ENCODE assay signal across 1 cellular context in the genomic region with DNA sequence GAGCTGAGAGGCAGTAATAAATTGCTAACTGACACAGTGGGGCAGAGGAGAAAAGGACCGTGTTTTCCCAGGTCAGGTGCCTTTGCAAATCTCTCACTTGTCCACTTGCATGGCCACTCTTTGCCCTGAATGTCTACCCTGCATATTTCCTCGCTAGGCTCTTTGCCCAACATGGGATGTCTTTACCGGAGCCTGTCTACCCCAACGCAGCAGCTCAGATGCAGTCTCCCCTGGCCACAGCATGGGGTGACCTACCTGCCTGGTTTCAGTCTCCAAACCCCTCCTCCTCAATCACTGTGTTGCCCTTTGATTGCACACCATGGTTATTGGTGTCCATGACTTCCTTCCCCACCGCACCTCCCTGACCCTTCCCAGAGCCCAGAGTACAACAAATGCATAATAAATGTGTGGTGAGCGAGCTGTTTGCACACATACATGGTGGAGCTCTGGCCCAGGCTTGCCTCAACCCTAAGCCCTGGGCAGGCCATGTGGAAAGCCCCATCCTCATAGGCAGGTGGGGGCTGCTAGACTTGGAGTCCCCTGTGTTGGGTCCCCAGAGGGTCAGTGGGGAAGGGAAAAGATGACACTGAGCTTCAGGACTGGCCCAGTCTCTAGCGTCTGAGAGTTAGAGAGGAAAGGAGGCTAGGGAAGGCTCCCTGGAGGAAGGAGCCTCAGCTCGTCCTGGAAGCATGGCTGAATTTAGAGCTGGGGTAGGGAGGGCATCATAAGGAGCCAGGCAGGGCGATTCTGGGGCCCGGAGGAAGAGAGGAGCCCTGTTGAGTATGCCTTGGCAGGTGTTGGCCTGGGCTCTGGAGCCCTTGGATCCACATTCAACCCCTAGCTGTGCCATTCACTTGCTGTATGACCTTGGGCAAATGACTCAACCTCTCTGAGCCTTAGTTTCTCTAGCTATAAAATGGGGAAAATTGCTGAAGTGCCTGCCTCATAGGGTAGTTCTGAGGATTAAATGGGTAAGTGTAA.
TF ChIP-seq lines count a peak whose summit lies in the region.

No MANE protein-coding gene starts in this region.

TF ChIP-seq in HepG2, 621 proteins besides CTCF, POLR2A, EP300 and RAD21 (continued from another document and continues in another):
- TF ChIP-seq CENPT (CRISPR knock-in tag; IDR thresholded peaks at IDR 0.05; ENCODE audit: low read depth): 0 out of 2 replicates have a peak, but pooled peaks have one; percentile 30
- TF ChIP-seq CEBPB (IDR thresholded peaks at IDR 0.05; ENCODE audit: borderline replicate concordance, low read depth, low read length): no peak
- TF ChIP-seq, protein P1, sequence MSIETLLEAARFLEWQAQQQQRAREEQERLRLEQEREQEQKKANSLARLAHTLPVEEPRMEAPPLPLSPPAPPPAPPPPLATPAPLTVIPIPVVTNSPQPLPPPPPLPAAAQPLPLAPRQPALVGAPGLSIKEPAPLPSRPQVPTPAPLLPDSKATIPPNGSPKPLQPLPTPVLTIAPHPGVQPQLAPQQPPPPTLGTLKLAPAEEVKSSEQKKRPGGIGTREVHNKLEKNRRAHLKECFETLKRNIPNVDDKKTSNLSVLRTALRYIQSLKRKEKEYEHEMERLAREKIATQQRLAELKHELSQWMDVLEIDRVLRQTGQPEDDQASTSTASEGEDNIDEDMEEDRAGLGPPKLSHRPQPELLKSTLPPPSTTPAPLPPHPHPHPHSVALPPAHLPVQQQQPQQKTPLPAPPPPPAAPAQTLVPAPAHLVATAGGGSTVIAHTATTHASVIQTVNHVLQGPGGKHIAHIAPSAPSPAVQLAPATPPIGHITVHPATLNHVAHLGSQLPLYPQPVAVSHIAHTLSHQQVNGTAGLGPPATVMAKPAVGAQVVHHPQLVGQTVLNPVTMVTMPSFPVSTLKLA (IDR thresholded peaks at IDR 0.05): no peak
- TF ChIP-seq, protein P2, sequence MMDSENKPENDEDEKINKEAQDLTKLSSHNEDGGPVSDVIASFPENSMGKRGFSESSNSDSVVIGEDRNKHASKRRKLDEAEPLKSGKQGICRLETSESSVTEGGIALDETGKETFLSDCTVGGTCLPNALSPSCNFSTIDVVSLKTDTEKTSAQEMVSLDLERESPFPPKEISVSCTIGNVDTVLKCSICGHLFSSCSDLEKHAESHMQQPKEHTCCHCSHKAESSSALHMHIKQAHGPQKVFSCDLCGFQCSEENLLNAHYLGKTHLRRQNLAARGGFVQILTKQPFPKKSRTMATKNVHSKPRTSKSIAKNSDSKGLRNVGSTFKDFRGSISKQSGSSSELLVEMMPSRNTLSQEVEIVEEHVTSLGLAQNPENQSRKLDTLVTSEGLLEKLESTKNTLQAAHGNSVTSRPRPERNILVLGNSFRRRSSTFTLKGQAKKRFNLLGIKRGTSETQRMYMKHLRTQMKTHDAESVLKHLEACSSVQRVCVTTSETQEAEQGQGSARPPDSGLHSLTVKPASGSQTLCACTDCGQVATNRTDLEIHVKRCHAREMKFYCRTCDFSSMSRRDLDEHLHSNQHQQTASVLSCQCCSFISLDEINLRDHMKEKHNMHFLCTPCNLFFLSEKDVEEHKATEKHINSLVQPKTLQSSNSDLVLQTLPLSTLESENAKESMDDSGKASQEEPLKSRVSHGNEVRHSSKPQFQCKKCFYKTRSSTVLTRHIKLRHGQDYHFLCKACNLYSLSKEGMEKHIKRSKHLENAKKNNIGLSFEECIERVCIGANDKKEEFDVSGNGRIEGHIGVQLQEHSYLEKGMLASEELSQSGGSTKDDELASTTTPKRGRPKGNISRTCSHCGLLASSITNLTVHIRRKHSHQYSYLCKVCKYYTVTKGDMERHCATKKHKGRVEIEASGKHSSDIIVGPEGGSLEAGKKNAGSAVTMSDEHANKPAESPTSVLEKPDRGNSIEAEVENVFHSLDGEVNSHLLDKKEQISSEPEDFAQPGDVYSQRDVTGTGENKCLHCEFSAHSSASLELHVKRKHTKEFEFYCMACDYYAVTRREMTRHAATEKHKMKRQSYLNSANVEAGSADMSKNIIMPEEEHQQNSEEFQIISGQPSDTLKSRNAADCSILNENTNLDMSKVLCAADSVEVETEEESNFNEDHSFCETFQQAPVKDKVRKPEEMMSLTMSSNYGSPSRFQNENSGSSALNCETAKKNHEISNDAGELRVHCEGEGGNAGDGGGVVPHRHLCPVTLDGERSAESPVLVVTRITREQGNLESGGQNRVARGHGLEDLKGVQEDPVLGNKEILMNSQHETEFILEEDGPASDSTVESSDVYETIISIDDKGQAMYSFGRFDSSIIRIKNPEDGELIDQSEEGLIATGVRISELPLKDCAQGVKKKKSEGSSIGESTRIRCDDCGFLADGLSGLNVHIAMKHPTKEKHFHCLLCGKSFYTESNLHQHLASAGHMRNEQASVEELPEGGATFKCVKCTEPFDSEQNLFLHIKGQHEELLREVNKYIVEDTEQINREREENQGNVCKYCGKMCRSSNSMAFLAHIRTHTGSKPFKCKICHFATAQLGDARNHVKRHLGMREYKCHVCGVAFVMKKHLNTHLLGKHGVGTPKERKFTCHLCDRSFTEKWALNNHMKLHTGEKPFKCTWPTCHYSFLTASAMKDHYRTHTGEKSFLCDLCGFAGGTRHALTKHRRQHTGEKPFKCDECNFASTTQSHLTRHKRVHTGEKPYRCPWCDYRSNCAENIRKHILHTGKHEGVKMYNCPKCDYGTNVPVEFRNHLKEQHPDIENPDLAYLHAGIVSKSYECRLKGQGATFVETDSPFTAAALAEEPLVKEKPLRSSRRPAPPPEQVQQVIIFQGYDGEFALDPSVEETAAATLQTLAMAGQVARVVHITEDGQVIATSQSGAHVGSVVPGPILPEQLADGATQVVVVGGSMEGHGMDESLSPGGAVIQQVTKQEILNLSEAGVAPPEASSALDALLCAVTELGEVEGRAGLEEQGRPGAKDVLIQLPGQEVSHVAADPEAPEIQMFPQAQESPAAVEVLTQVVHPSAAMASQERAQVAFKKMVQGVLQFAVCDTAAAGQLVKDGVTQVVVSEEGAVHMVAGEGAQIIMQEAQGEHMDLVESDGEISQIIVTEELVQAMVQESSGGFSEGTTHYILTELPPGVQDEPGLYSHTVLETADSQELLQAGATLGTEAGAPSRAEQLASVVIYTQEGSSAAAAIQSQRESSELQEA (CRISPR knock-in tag; IDR thresholded peaks at IDR 0.05; ENCODE audit: not compliant biosample characterization): no peak
- no peak for TF ChIP-seq ZNF317 (CRISPR knock-in tag; IDR thresholded peaks at IDR 0.05)
- no peak for TF ChIP-seq ZNF296 (CRISPR knock-in tag; conservative IDR thresholded peaks at IDR 0.05)
- TF ChIP-seq ATAD3A (CRISPR knock-in tag; IDR thresholded peaks at IDR 0.05): no peak
- 0 out of 2 replicates have a peak, but pooled peaks have one; percentile 30 for TF ChIP-seq ZNF646 (CRISPR knock-in tag; IDR thresholded peaks at IDR 0.05)
- TF ChIP-seq GZF1 (CRISPR knock-in tag; IDR thresholded peaks at IDR 0.05): no peak
- peak; percentile 39 for TF ChIP-seq TEAD3 (CRISPR knock-in tag; optimal IDR thresholded peaks at IDR 0.05; ENCODE audit: borderline replicate concordance)
- no peak for TF ChIP-seq ZNF720 (CRISPR knock-in tag; IDR thresholded peaks at IDR 0.05)
- no peak for TF ChIP-seq NFYB (CRISPR knock-in tag; IDR thresholded peaks at IDR 0.05)
- TF ChIP-seq, protein P3, sequence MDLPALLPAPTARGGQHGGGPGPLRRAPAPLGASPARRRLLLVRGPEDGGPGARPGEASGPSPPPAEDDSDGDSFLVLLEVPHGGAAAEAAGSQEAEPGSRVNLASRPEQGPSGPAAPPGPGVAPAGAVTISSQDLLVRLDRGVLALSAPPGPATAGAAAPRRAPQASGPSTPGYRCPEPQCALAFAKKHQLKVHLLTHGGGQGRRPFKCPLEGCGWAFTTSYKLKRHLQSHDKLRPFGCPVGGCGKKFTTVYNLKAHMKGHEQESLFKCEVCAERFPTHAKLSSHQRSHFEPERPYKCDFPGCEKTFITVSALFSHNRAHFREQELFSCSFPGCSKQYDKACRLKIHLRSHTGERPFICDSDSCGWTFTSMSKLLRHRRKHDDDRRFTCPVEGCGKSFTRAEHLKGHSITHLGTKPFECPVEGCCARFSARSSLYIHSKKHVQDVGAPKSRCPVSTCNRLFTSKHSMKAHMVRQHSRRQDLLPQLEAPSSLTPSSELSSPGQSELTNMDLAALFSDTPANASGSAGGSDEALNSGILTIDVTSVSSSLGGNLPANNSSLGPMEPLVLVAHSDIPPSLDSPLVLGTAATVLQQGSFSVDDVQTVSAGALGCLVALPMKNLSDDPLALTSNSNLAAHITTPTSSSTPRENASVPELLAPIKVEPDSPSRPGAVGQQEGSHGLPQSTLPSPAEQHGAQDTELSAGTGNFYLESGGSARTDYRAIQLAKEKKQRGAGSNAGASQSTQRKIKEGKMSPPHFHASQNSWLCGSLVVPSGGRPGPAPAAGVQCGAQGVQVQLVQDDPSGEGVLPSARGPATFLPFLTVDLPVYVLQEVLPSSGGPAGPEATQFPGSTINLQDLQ (CRISPR knock-in tag; IDR thresholded peaks at IDR 0.05): no peak
- TF ChIP-seq ISX (CRISPR knock-in tag; conservative IDR thresholded peaks at IDR 0.05): no peak
- TF ChIP-seq SAFB2 (CRISPR knock-in tag; IDR thresholded peaks at IDR 0.05; ENCODE audit: borderline replicate concordance, low read depth): no peak
- TF ChIP-seq, protein P4, sequence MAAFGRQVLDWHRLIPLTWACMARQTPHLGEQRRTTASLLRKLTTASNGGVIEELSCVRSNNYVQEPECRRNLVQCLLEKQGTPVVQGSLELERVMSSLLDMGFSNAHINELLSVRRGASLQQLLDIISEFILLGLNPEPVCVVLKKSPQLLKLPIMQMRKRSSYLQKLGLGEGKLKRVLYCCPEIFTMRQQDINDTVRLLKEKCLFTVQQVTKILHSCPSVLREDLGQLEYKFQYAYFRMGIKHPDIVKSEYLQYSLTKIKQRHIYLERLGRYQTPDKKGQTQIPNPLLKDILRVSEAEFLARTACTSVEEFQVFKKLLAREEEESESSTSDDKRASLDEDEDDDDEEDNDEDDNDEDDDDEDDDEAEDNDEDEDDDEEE (CRISPR knock-in tag; IDR thresholded peaks at IDR 0.05): 0 out of 2 replicates have a peak, but pooled peaks have one; percentile 73
- no peak for TF ChIP-seq ZNF550 (CRISPR knock-in tag; IDR thresholded peaks at IDR 0.05; ENCODE audit: borderline replicate concordance)
- no peak; the same call in 1 of the 2 replicates for TF ChIP-seq AKAP8 (CRISPR knock-in tag; IDR thresholded peaks at IDR 0.05)
- peak; percentile 36 for TF ChIP-seq AGO2 (optimal IDR thresholded peaks at IDR 0.05; ENCODE audit: low read depth, low read length)
- peak; percentile 91 for TF ChIP-seq U2AF1 (optimal IDR thresholded peaks at IDR 0.05; ENCODE audit: low read depth, low read length)
- TF ChIP-seq CREBL2 (CRISPR knock-in tag; IDR thresholded peaks at IDR 0.05; ENCODE audit: borderline replicate concordance): no peak
- TF ChIP-seq HNRNPH1 (optimal IDR thresholded peaks at IDR 0.05; ENCODE audit: low read depth, low read length): peak; percentile 58
- no peak for TF ChIP-seq ZIK1 (CRISPR knock-in tag; IDR thresholded peaks at IDR 0.05; ENCODE audit: borderline replicate concordance, low read depth)
- TF ChIP-seq RBAK (CRISPR knock-in tag; IDR thresholded peaks at IDR 0.05): no peak
- no peak for TF ChIP-seq ZNF547 (CRISPR knock-in tag; IDR thresholded peaks at IDR 0.05)
- TF ChIP-seq NFATC3 (CRISPR knock-in tag; IDR thresholded peaks at IDR 0.05): no peak
- no peak; the same call in 1 of the 2 replicates for TF ChIP-seq ZNF567 (CRISPR knock-in tag; IDR thresholded peaks at IDR 0.05; ENCODE audit: borderline replicate concordance)
- no peak for TF ChIP-seq ZNF576 (CRISPR knock-in tag; IDR thresholded peaks at IDR 0.05)
- TF ChIP-seq, protein P5, sequence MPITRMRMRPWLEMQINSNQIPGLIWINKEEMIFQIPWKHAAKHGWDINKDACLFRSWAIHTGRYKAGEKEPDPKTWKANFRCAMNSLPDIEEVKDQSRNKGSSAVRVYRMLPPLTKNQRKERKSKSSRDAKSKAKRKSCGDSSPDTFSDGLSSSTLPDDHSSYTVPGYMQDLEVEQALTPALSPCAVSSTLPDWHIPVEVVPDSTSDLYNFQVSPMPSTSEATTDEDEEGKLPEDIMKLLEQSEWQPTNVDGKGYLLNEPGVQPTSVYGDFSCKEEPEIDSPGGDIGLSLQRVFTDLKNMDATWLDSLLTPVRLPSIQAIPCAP (CRISPR knock-in tag; IDR thresholded peaks at IDR 0.05; ENCODE audit: low read depth): no peak
- TF ChIP-seq CREM (IDR thresholded peaks at IDR 0.05): no peak
- TF ChIP-seq CREM (CRISPR knock-in tag; IDR thresholded peaks at IDR 0.05): no peak
- TF ChIP-seq TCF12 (IDR thresholded peaks at IDR 0.05): no peak
- TF ChIP-seq TCF12 (CRISPR knock-in tag; IDR thresholded peaks at IDR 0.05): no peak
